ENCODE assay signal across 10 cellular contexts in the genomic region with DNA sequence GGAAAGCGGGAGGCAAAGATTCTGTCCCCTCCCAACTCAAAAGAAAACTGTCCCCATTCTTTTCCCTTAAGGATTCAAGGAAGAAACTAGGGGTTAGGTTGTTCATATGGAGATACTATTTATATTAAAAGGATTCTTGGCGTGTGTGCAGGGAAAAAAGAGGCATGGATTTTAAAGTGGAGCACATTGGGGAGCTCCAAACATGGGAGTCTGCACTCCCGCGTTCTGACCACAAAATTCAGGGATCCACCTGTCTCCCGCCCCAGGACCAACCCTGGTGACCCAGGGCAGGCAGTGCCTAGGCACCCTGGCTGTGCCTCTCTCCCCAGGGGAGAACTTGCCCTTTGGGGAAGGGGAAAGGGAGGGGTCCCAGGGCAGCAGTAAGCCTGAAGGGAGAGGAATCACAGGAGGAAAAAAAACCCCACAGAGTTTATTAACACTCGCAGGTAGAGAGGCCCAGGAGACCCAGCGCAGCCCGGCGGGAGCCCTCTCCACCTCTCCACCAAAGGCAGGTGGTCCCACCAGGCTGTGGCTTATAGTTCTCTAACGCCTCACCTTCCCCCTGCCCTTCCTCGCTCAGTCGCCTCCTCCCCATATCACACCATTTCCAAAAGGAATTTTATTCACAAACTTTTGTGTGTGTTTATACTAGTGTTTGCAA. TPM values are rescaled to one million over a fixed set of nuclear protein-coding genes. Genes with fewer than 3 reads are reported as not detected.
DNase-seq lines count a peak whose midpoint lies in the region; ATAC-seq, FAIRE-seq and TF ChIP-seq lines count a peak whose summit lies in the region.
"Had no signal": no experiment of that assay in that cellular context is flagged by ENCODE, and none has a peak within 500 bp of the region (broad histone marks: within the 10 kb centered on the region; RNA-seq: fewer than 3 reads in every experiment).

No MANE protein-coding gene starts in this region.

- no peaks in the 10 kb centered on the region for H3K36me3 ChIP-seq in cardiac muscle cell
- no peaks in the 10 kb centered on the region for H3K36me3 ChIP-seq in adipocyte (ENCODE audit: control insufficient read depth, insufficient read depth, low read length, severe bottlenecking)
- peaks cover 0 to 2% of the 10 kb centered on the region in 2 experiments for H3K36me3 ChIP-seq in keratinocyte (ENCODE audit: control insufficient read depth in 2 of 2, extremely low read depth in 1 of 2, insufficient read depth in 2 of 2, low read length in 2 of 2)
- H3K36me3 ChIP-seq in tibial nerve = no peaks in the 10 kb centered on the region

- TF ChIP-seq EP300 in tibial nerve (IDR thresholded peaks at IDR 0.05) = no peak

- H3K9ac ChIP-seq in adipocyte (ENCODE audit: low read length) (peak overlapping the region; percentile 81), keratinocyte (ENCODE audit: control insufficient read depth, extremely low read depth, insufficient read depth, low read length) (peak overlapping the region; percentile 81)

- H3K79me2 ChIP-seq in keratinocyte (ENCODE audit: control insufficient read depth, insufficient read depth, low read length) = peaks cover 52% of the 10 kb centered on the region

- no peak for ATAC-seq in left cardiac atrium
- ATAC-seq in activated CD4-positive, CD25-positive, alpha-beta regulatory T cell treated with anti-CD3 and anti-CD28 coated beads, Interleukin-2, amount 50 U/mL, for 24 hours = no peak
- no peak for ATAC-seq in GM19395 (IDR thresholded peaks at IDR 0.05; ENCODE audit: unreplicated experiment)

- no peaks in the 10 kb centered on the region for H3K9me3 ChIP-seq in cardiac muscle cell (ENCODE audit: low read depth)
- no peaks in the 10 kb centered on the region for H3K9me3 ChIP-seq in adipocyte (ENCODE audit: control insufficient read depth, low read length)
- no peaks in the 10 kb centered on the region for H3K9me3 ChIP-seq in keratinocyte (ENCODE audit: control insufficient read depth, low read depth, low read length)
- H3K9me3 ChIP-seq in tibial nerve = no peaks in the 10 kb centered on the region

- no peak for FAIRE-seq in keratinocyte (lab: Jason Lieb, UNC)
- no peak for FAIRE-seq in D721Med (lab: Jason Lieb, UNC)

- no peak for TF ChIP-seq POLR2A in tibial nerve (IDR thresholded peaks at IDR 0.05)

- H3K4me1 ChIP-seq in cardiac muscle cell (ENCODE audit: low read depth) = peaks cover 12% of the 10 kb centered on the region
- peaks cover 56% of the 10 kb centered on the region for H3K4me1 ChIP-seq in adipocyte (ENCODE audit: control insufficient read depth, insufficient read depth, low read length)
- peaks cover 26% of the 10 kb centered on the region for H3K4me1 ChIP-seq in keratinocyte (ENCODE audit: control insufficient read depth, extremely low read depth, insufficient read depth, low read length)
- H3K4me1 ChIP-seq in tibial nerve = peaks cover 0 to 61% (median 35%) of the 10 kb centered on the region in 4 donors

- no peaks in the 10 kb centered on the region for H4K20me1 ChIP-seq in keratinocyte (ENCODE audit: control insufficient read depth, extremely low read depth, insufficient read depth, low read length)

- H3K27me3 ChIP-seq in cardiac muscle cell = peaks cover 57% of the 10 kb centered on the region
- H3K27me3 ChIP-seq in adipocyte (replicated peaks; ENCODE audit: control insufficient read depth, insufficient read depth, low read length) = no peaks in the 10 kb centered on the region
- no peaks in the 10 kb centered on the region for H3K27me3 ChIP-seq in keratinocyte (ENCODE audit: control insufficient read depth, extremely low read depth, insufficient read depth, low read length)
- H3K27me3 ChIP-seq in tibial nerve = no peaks in the 10 kb centered on the region

- no peaks in the 10 kb centered on the region for H3K9me1 ChIP-seq in keratinocyte (ENCODE audit: control insufficient read depth, extremely low read depth, insufficient read depth, low read length)

- no peak overlapping the region for H2AFZ ChIP-seq in keratinocyte (ENCODE audit: control insufficient read depth, low read length)

- H3K27ac ChIP-seq in cardiac muscle cell = no peak overlapping the region
- no peak overlapping the region for H3K27ac ChIP-seq in keratinocyte (ENCODE audit: control insufficient read depth, insufficient read depth, low read length)
- peak overlapping the region; percentile 23 to 97 (median 94) for H3K27ac ChIP-seq in tibial nerve

- 67 to 75% methylated on average over 12 of the region's 12 CpGs for WGBS in tibial nerve, 2 donors

- H3K4me2 ChIP-seq in keratinocyte (ENCODE audit: control insufficient read depth, extremely low read depth, insufficient read depth, low read depth, low read length) = peak overlapping the region; percentile 85

- H3K4me3 ChIP-seq in cardiac muscle cell (peak overlapping the region; percentile 97), adipocyte (ENCODE audit: low read length) (peak overlapping the region; percentile 93), keratinocyte (ENCODE audit: control insufficient read depth in 2 of 3, extremely low read depth in 1 of 3, insufficient read depth in 2 of 3, low read depth in 1 of 3, low read length in 3 of 3) (peak overlapping the region in 2 of 3 experiments; percentile 90 to 91), tibial nerve (peak overlapping the region in 3 of 4 donors; percentile 11 to 87 (median 80))

- no peak for TF ChIP-seq CTCF in cardiac muscle cell (IDR thresholded peaks at IDR 0.05; ENCODE audit: low read depth, low read length)
- TF ChIP-seq CTCF in keratinocyte (optimal IDR thresholded peaks at IDR 0.05 in 1 of 3, IDR thresholded peaks at IDR 0.05 in 1 of 3, conservative IDR thresholded peaks at IDR 0.05 in 1 of 3; ENCODE audit: extremely low read depth in 1 of 3, insufficient read depth in 2 of 3, low read length in 3 of 3) = no peak
- TF ChIP-seq CTCF in tibial nerve (IDR thresholded peaks at IDR 0.05) = no peak
- TF ChIP-seq CTCF in D721Med (IDR thresholded peaks at IDR 0.05; ENCODE audit: insufficient read depth, missing control alignments) = no peak

- intact Hi-C loops in left cardiac atrium (cut with DNase I) = loop anchor here in 1 of 2 donors (10.0 kb wide), 1 partner anchor 268 kb away; no protein-coding TSS in a partner anchor

- DNase-seq in cardiac muscle cell (ENCODE audit: low read depth in 1 of 2, low spot score in 1 of 2) (no peak), left cardiac atrium (no peak), adipocyte (ENCODE audit: low read depth) (no peak), keratinocyte (ENCODE audit: low read depth, low spot score) (no peak), tibial nerve (ENCODE audit: low spot score in 2 of 2) (no peak), D721Med (ENCODE audit: insufficient read length, low spot score) (no peak)
- DNase-seq: NCI-H1436; stimulated activated CD4-positive, alpha-beta T cell treated with anti-CD3 and anti-CD28 coated beads, Interleukin-2, amount 100 ng/mL, for 24 hours had no signal

- dilution Hi-C loops in keratinocyte (cut with MboI; ENCODE audit: extremely low pct_ligation_motif_present, low sequenced_read_pairs) = no loop called here

RNA-seq across cellular contexts. Expression of gene PTGR3, which starts 2.2 kb away (rescaled TPM):
- total RNA-seq in cardiac muscle cell = 11.0 and 21.1 TPM in 2 replicates
- polyA plus RNA-seq in cardiac muscle cell = 17.4 and 18.5 TPM in 2 replicates
- total RNA-seq in left cardiac atrium = 10 to 100 TPM; 33.8 to 51.1 TPM
- 22.2 to 25.2 TPM (median 22.5 TPM) in 3 replicates for polyA plus RNA-seq in keratinocyte
- polyA plus RNA-seq in keratinocyte (2011; ENCODE audit: low read depth) = 8.2 TPM
- 22.3 and 25.2 TPM in 2 replicates for polyA plus RNA-seq in keratinocyte (2011; cell fraction: cytosol; rRNA removed)
- 25.0 and 27.0 TPM in 2 replicates for polyA plus RNA-seq in keratinocyte (2011; cell fraction: nucleus; rRNA removed)
- 14.8 and 17.2 TPM in 2 replicates for polyA plus RNA-seq in keratinocyte (2012; ENCODE audit: low replicate concordance)
- 14.9 to 30.2 TPM (median 28.5 TPM) in 3 replicates for polyA minus RNA-seq in keratinocyte
- 9.6 TPM for polyA minus RNA-seq in keratinocyte (2011; cell fraction: cytosol; rRNA and poly(A)+ RNA removed)
- 9.0 and 14.8 TPM in 2 replicates for polyA minus RNA-seq in keratinocyte (2011; cell fraction: nucleus; rRNA and poly(A)+ RNA removed)
- total RNA-seq in tibial nerve = 10 to 100 TPM; 12.7 to 35.9 (median 24.5) TPM

RNA-seq across cellular contexts. Expression of gene TSHZ1, which starts 3.8 kb away (rescaled TPM):
- 10.6 and 13.5 TPM in 2 replicates for total RNA-seq in cardiac muscle cell
- 5.6 and 6.5 TPM in 2 replicates for polyA plus RNA-seq in cardiac muscle cell
- total RNA-seq in left cardiac atrium = 10 to 100 TPM; 14.0 to 22.6 TPM
- polyA plus RNA-seq in keratinocyte = 1.3 to 2.2 TPM (median 1.6 TPM) in 3 replicates
- 2.9 TPM for polyA plus RNA-seq in keratinocyte (2011; ENCODE audit: low read depth)
- polyA plus RNA-seq in keratinocyte (2011; cell fraction: cytosol; rRNA removed) = 1.9 and 2.4 TPM in 2 replicates
- 3.4 and 4.0 TPM in 2 replicates for polyA plus RNA-seq in keratinocyte (2011; cell fraction: nucleus; rRNA removed)
- 2.7 and 4.3 TPM in 2 replicates for polyA plus RNA-seq in keratinocyte (2012; ENCODE audit: low replicate concordance)
- polyA minus RNA-seq in keratinocyte = 2.0 to 6.8 TPM (median 3.3 TPM) in 3 replicates
- 2.3 TPM for polyA minus RNA-seq in keratinocyte (2011; cell fraction: cytosol; rRNA and poly(A)+ RNA removed)
- 2.0 and 3.4 TPM in 2 replicates for polyA minus RNA-seq in keratinocyte (2011; cell fraction: nucleus; rRNA and poly(A)+ RNA removed)
- total RNA-seq in tibial nerve = 10 to 100 TPM; 15.6 to 23.7 (median 18.3) TPM

Comparison
In these comparisons a context has a peak if more than half of its experiments do, and no peak if none do; other contexts are left out.
1. H3K27ac ChIP-seq: peak in tibial nerve (4 of 4); none in cardiac muscle cell (single experiment) and keratinocyte (single experiment).
2. Peak in every context shown above with its lines, with median percentiles within 50 percentile points of each other: H3K4me3 ChIP-seq.